ENCODE assay signal across 11 cellular contexts in genomic region chr20:34706022-34706875, GRCh38. TPM values are rescaled to one million over a fixed set of nuclear protein-coding genes. Genes with fewer than 3 reads are reported as not detected.
DNase-seq lines count a peak whose midpoint lies in the region; ATAC-seq and TF ChIP-seq lines count a peak whose summit lies in the region.
"Had no signal": no experiment of that assay in that cellular context is flagged by ENCODE, and none has a peak within 500 bp of the region (broad histone marks: within the 10 kb centered on the region; RNA-seq: fewer than 3 reads in every experiment).

No MANE protein-coding gene starts in this region.

- H3K9me3 ChIP-seq in mesenchymal stem cell (ENCODE audit: control insufficient read depth, low read length) (no peaks in the 10 kb centered on the region), stomach smooth muscle (ENCODE audit: control insufficient read depth in 2 of 2, low read length in 2 of 2) (no peaks in the 10 kb centered on the region)
- H3K9me3 ChIP-seq: mucosa of descending colon had no signal

- H3K27ac ChIP-seq in mesenchymal stem cell (ENCODE audit: low read length, poor library complexity, severe bottlenecking) (no peak overlapping the region), stomach smooth muscle (ENCODE audit: low read length) (peak overlapping the region; percentile 99)
- H3K27ac ChIP-seq: brain microvascular endothelial cell had no signal

- peaks cover 14% of the 10 kb centered on the region for H3K79me1 ChIP-seq in mesenchymal stem cell (replicated peaks; ENCODE audit: low read length, poor library complexity, severe bottlenecking)

- H4K91ac ChIP-seq in mesenchymal stem cell (ENCODE audit: low read length), result no peak overlapping the region

- H2BK5ac ChIP-seq in mesenchymal stem cell (ENCODE audit: low read depth, low read length, poor library complexity, severe bottlenecking), result no peak overlapping the region

- no peak overlapping the region for H4K8ac ChIP-seq in mesenchymal stem cell (ENCODE audit: low read length)

- peaks cover 9% of the 10 kb centered on the region for H3K27me3 Mint-ChIP-seq in HFFc6 (ENCODE audit: insufficient read depth)
- H3K27me3 Mint-ChIP-seq in brain, result peaks cover 20% of the 10 kb centered on the region

- H3K27me3 ChIP-seq in mesenchymal stem cell (ENCODE audit: control insufficient read depth in 1 of 2, insufficient read depth in 1 of 2, low read length in 2 of 2) (peaks cover 0 to 11% of the 10 kb centered on the region in 2 experiments), stomach smooth muscle (ENCODE audit: control insufficient read depth in 1 of 2, insufficient read depth in 2 of 2, low read length in 2 of 2) (no peaks in the 10 kb centered on the region)
- H3K27me3 ChIP-seq: brain microvascular endothelial cell had no signal

- H2BK12ac ChIP-seq in mesenchymal stem cell (ENCODE audit: low read length in 2 of 2), result no peak overlapping the region

- H3K4ac ChIP-seq in mesenchymal stem cell (ENCODE audit: low read depth in 1 of 2, low read length in 2 of 2), result no peak overlapping the region

- H3K9ac ChIP-seq in mesenchymal stem cell (ENCODE audit: low read length) (peak overlapping the region; percentile 92), stomach smooth muscle (ENCODE audit: low read length in 2 of 2) (peak overlapping the region; percentile 95 to 98)

- no peak overlapping the region for H3K4me3 ChIP-seq in mesenchymal stem cell (ENCODE audit: insufficient read depth in 1 of 2, low read depth in 1 of 2, low read length in 2 of 2)
- peak overlapping the region; percentile 91 to 96 for H3K4me3 ChIP-seq in stomach smooth muscle (ENCODE audit: low read length in 2 of 2)
- H3K4me3 ChIP-seq: mucosa of descending colon had no signal

- H2AK5ac ChIP-seq in mesenchymal stem cell (ENCODE audit: low read length, severe bottlenecking), result no peak overlapping the region

- H2AFZ ChIP-seq in mesenchymal stem cell (ENCODE audit: low read depth, low read length), result no peak overlapping the region

- peak overlapping the region; percentile 11 for H2BK120ac ChIP-seq in mesenchymal stem cell (ENCODE audit: low read depth, low read length)

- H3K4me1 ChIP-seq in mesenchymal stem cell (ENCODE audit: control insufficient read depth, insufficient read depth, low read depth, low read length) (peaks cover 26% of the 10 kb centered on the region), stomach smooth muscle (ENCODE audit: control insufficient read depth, insufficient read depth, low read length) (peaks cover 64% of the 10 kb centered on the region)

- no peak overlapping the region for H3K23ac ChIP-seq in mesenchymal stem cell (ENCODE audit: low read length in 2 of 2)

- H3K27ac Mint-ChIP-seq in HFFc6 (peak overlapping the region; percentile 94; the same call in 1 of the 2 replicates), brain (peak overlapping the region in 3 of 5 experiments; percentile 93 to 99 (median 99))

- no peak overlapping the region for H3K4me2 ChIP-seq in mesenchymal stem cell (ENCODE audit: low read length, poor library complexity, severe bottlenecking)

- peak overlapping the region in 1 of 2 experiments; percentile 26 for H3K14ac ChIP-seq in mesenchymal stem cell (ENCODE audit: low read length in 2 of 2)

- no peak overlapping the region for H2BK15ac ChIP-seq in mesenchymal stem cell (ENCODE audit: low read depth, poor library complexity, severe bottlenecking)

- ATAC-seq in HG02763 (IDR thresholded peaks at IDR 0.05; ENCODE audit: unreplicated experiment), result no peak

- H3K9me3 Mint-ChIP-seq in HFFc6, result no peaks in the 10 kb centered on the region
- peaks cover 0 to 5% (median 0%) of the 10 kb centered on the region in 5 experiments for H3K9me3 Mint-ChIP-seq in brain

- TF ChIP-seq CTCF in HFFc6 (IDR thresholded peaks at IDR 0.05) (no peak), brain (conservative IDR thresholded peaks at IDR 0.05) (no peak), GM20000 (IDR thresholded peaks at IDR 0.05; ENCODE audit: extremely low read depth, missing control alignments) (no peak)

- H3K4me1 Mint-ChIP-seq in HFFc6 (ENCODE audit: low read depth) (peaks cover 57% of the 10 kb centered on the region), brain (peaks cover 64% of the 10 kb centered on the region)

- H3K4me3 Mint-ChIP-seq in HFFc6 (peak overlapping the region; percentile 96; the same call in 1 of the 2 replicates), brain (peak overlapping the region; percentile 36 to 97 (median 96))

- H3K18ac ChIP-seq in mesenchymal stem cell (ENCODE audit: low read depth in 1 of 2, low read length in 2 of 2), result peak overlapping the region in 1 of 2 experiments; percentile 18

- H3K36me3 ChIP-seq in mesenchymal stem cell (ENCODE audit: control insufficient read depth in 1 of 2, insufficient read depth in 2 of 2, low read depth in 1 of 2, low read length in 2 of 2) (peaks cover 7 to 10% of the 10 kb centered on the region in 2 experiments), stomach smooth muscle (ENCODE audit: control insufficient read depth in 2 of 2, insufficient read depth in 2 of 2, low read length in 2 of 2) (no peaks in the 10 kb centered on the region)
- H3K36me3 ChIP-seq: brain microvascular endothelial cell had no signal

- DNase-seq in HFFc6, result no peak
- no peak for DNase-seq in mesenchymal stem cell
- no peak for DNase-seq in GM20000 (ENCODE audit: low spot score)
- DNase-seq in activated CD8-positive, alpha-beta memory T cell treated with anti-CD3 and anti-CD28 coated beads, Interleukin-2, amount 50 U/mL, for 4 hours, result no peak
- DNase-seq: NCI-H510A; stimulated activated CD4-positive, alpha-beta T cell treated with anti-CD3 and anti-CD28 coated beads, Interleukin-4, amount 100 ng/mL, for 24 hours had no signal

- WGBS in mesenchymal stem cell, result 90% methylated on average over 2 of the region's 3 CpGs

- H3K36me3 Mint-ChIP-seq in HFFc6 (ENCODE audit: low read depth) (peaks cover 8% of the 10 kb centered on the region; the same call in 1 of the 2 replicates), brain (no peaks in the 10 kb centered on the region)

RNA-seq across cellular contexts. Expression of gene TP53INP2, which starts 2.1 kb away (rescaled TPM):
- 10 to 100 TPM; 14.2 to 23.8 (median 21.3) TPM for total RNA-seq in HFFc6 (2021; fragmentation: NEBNext Ultra II Directional; extraction: Animal tissue kit (Norgen Biotek cat#: 25700))
- 169 TPM for polyA plus RNA-seq in brain (ENCODE audit: insufficient read depth, low read depth, low replicate concordance)
- polyA plus RNA-seq in mesenchymal stem cell (2013, experiment 1 of 2), result 44.3 TPM
- 41.7 TPM for polyA plus RNA-seq in mesenchymal stem cell (2013, experiment 2 of 2)

RNA-seq across cellular contexts. Expression of gene PIGU, which starts 29.4 kb away (rescaled TPM):
- 10 to 100 TPM; 22.5 to 28.9 (median 24.9) TPM for total RNA-seq in HFFc6 (2021; fragmentation: NEBNext Ultra II Directional; extraction: Animal tissue kit (Norgen Biotek cat#: 25700))
- polyA plus RNA-seq in brain (ENCODE audit: insufficient read depth, low read depth, low replicate concordance), result 59.7 TPM
- 22.2 TPM for polyA plus RNA-seq in mesenchymal stem cell (2013, experiment 1 of 2)
- 23.9 TPM for polyA plus RNA-seq in mesenchymal stem cell (2013, experiment 2 of 2)

Comparison
In these comparisons a context has a peak if more than half of its experiments do, and no peak if none do; other contexts are left out.
1. H3K4me3 ChIP-seq: peak in stomach smooth muscle (2 of 2); none in mesenchymal stem cell (0 of 2).